In the genomic region with DNA sequence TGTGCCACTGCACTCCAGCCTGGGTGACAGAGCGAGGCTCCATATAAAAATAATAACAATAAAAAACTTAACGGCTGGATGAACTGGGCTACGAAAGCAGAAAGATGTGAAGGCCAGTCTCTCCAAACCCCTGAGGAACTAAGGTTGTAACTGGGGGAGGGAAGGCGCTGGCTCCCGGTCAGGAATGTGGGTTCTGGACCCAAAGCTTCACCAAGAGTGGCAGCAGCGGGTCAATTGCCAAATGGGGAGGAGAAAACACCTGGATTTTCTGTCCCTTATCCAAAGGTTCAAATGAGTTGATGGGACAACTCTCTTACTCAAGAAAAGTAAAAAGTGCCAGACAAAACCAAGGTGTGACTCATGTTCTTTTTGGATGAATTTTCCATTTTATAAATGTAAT, we compare ENCODE assay signal across 26 cellular contexts.
DNase-seq lines count a peak whose midpoint lies in the region; ATAC-seq and TF ChIP-seq lines count a peak whose summit lies in the region.
"Had no signal": no experiment of that assay in that cellular context is flagged by ENCODE, and none has a peak within 500 bp of the region (broad histone marks: within the 10 kb centered on the region; RNA-seq: fewer than 3 reads in every experiment).

No MANE protein-coding gene starts in this region.

- no peak overlapping the region for H3K27ac Mint-ChIP-seq in activated T-helper 17 cell treated with anti-CD3 and anti-CD28 coated beads, Interleukin-2, amount 50 U/mL, for 72 hours
- H3K27ac Mint-ChIP-seq: CD4-positive, CD25-positive, alpha-beta regulatory T cell had no signal

- H3K4me1 Mint-ChIP-seq in activated T-helper 17 cell treated with anti-CD3 and anti-CD28 coated beads, Interleukin-2, amount 50 U/mL, for 72 hours, result no peaks in the 10 kb centered on the region
- H3K4me1 Mint-ChIP-seq: CD14-positive monocyte; CD4-positive, alpha-beta memory T cell; CD4-positive, CD25-positive, alpha-beta regulatory T cell; CD8-positive, alpha-beta memory T cell had no signal

- peaks cover 99% of the 10 kb centered on the region for H3K36me3 Mint-ChIP-seq in activated T-helper 17 cell treated with anti-CD3 and anti-CD28 coated beads, Interleukin-2, amount 50 U/mL, for 72 hours (ENCODE audit: low read depth)

- ATAC-seq in gastrocnemius medialis (peak in 1 of 2 donors; percentile 20), HG03354 (IDR thresholded peaks at IDR 0.05; ENCODE audit: poor library complexity, severe bottlenecking, unreplicated experiment) (no peak)
- ATAC-seq in activated T-helper 17 cell treated with anti-CD3 and anti-CD28 coated beads, Interleukin-2, amount 50 U/mL, for 72 hours (replicated peaks), result no peak
- ATAC-seq: GM12878 had no signal

- no peaks in the 10 kb centered on the region for H3K4me1 ChIP-seq in prostate gland (replicated peaks)
- H3K4me1 ChIP-seq in gastrocnemius medialis, result peaks cover 2 to 23% of the 10 kb centered on the region in 2 donors
- H3K4me1 ChIP-seq: BE2C, BLaER1 had no signal

- 67% methylated on average over 6 of the region's 6 CpGs for WGBS in prostate gland

- TF ChIP-seq EP300 in Ishikawa (IDR thresholded peaks at IDR 0.05; ENCODE audit: borderline replicate concordance), result no peak

- H3K36me3 ChIP-seq in prostate gland, result peaks cover 0 to 4% of the 10 kb centered on the region in 2 donors
- H3K36me3 ChIP-seq in gastrocnemius medialis, result peaks cover 0 to 67% of the 10 kb centered on the region in 2 donors
- H3K36me3 ChIP-seq: BE2C had no signal

- H3K4me3 ChIP-seq in prostate gland, result no peak overlapping the region
- H3K4me3 ChIP-seq in gastrocnemius medialis, result no peak overlapping the region
- H3K4me3 ChIP-seq: BLaER1, GM12878 had no signal

- TF ChIP-seq POLR2A in prostate gland (IDR thresholded peaks at IDR 0.05) (no peak), gastrocnemius medialis (IDR thresholded peaks at IDR 0.05) (no peak)

- POLR2A ChIA-PET in RWPE1 (lab: Yijun Ruan, JAX; ENCODE audit: low non-redundant PET), result no interaction called here

- H3K9me3 ChIP-seq in prostate gland, result no peaks in the 10 kb centered on the region
- H3K9me3 ChIP-seq in gastrocnemius medialis, result no peaks in the 10 kb centered on the region
- H3K9me3 ChIP-seq: BE2C, BLaER1 had no signal

- intact Hi-C loops in prostate gland (cut with DNase I), result no loop called here
- intact Hi-C loops in gastrocnemius medialis (cut with DNase I; ENCODE audit: low total_unique reads), result loop anchor here (10.0 kb wide), 1 partner anchor 790 kb away; no protein-coding TSS in a partner anchor

- no peak for TF ChIP-seq RAD21 in Ishikawa (IDR thresholded peaks at IDR 0.05; ENCODE audit: low read depth)

- H3K4me3 Mint-ChIP-seq in activated T-helper 17 cell treated with anti-CD3 and anti-CD28 coated beads, Interleukin-2, amount 50 U/mL, for 72 hours, result no peak overlapping the region
- H3K4me3 Mint-ChIP-seq: CD14-positive monocyte; CD4-positive, alpha-beta memory T cell; CD4-positive, CD25-positive, alpha-beta regulatory T cell; CD8-positive, alpha-beta memory T cell had no signal

- DNase-seq in RWPE1 (ENCODE audit: low spot score), result no peak
- peak; percentile 52 for DNase-seq in prostate gland (ENCODE audit: low spot score)
- DNase-seq in gastrocnemius medialis, result no peak
- DNase-seq in stimulated activated naive CD4-positive, alpha-beta T cell treated with Interleukin-2 at 50 U/mL for 16 hours (lab: John Stamatoyannopoulos, UW), result no peak
- DNase-seq in dedifferentiated amniotic fluid mesenchymal stem cell (ENCODE audit: extremely low spot score), result no peak
- DNase-seq: 8988T; ACHN; BE2C; C1 segment of cervical spinal cord; CD4-positive, alpha-beta memory T cell; CD4-positive, CD25-positive, alpha-beta regulatory T cell; CD8-positive, alpha-beta memory T cell; COR-L47; DMS 273 treated with DMSO at 0.1 percent for 48 hours; DMS153; DMS53; DMS79; DND-41; EL; GDM1 had no signal

- in situ Hi-C loops in gastrocnemius medialis (cut with MboI; ENCODE audit: low sequenced_read_pairs in 4 of 4), result loop anchor here in 1 of 4 donors (25.0 kb wide), 1 partner anchor 633 kb away; no protein-coding TSS in a partner anchor

- TF ChIP-seq CTCF in RWPE1 (conservative IDR thresholded peaks at IDR 0.05; ENCODE audit: low read depth), result no peak
- no peak for TF ChIP-seq CTCF in prostate gland (IDR thresholded peaks at IDR 0.05)
- no peak for TF ChIP-seq CTCF in gastrocnemius medialis (IDR thresholded peaks at IDR 0.05 in 4 of 5, conservative IDR thresholded peaks at IDR 0.05 in 1 of 5)

- no peaks in the 10 kb centered on the region for H3K9me3 Mint-ChIP-seq in activated T-helper 17 cell treated with anti-CD3 and anti-CD28 coated beads, Interleukin-2, amount 50 U/mL, for 72 hours
- H3K9me3 Mint-ChIP-seq: CD4-positive, alpha-beta memory T cell; CD8-positive, alpha-beta memory T cell had no signal

- no peaks in the 10 kb centered on the region for H3K27me3 Mint-ChIP-seq in activated T-helper 17 cell treated with anti-CD3 and anti-CD28 coated beads, Interleukin-2, amount 50 U/mL, for 72 hours
- H3K27me3 Mint-ChIP-seq: CD4-positive, alpha-beta memory T cell; CD4-positive, CD25-positive, alpha-beta regulatory T cell; CD8-positive, alpha-beta memory T cell had no signal

- CTCF ChIA-PET in RWPE1 (lab: Yijun Ruan, JAX), result interaction anchor here (0.7 kb wide), 1 partner anchor 250 kb away, joined by 3 read pairs; no protein-coding TSS in a partner anchor

- H3K27me3 ChIP-seq in prostate gland (replicated peaks; ENCODE audit: insufficient read depth), result no peaks in the 10 kb centered on the region
- H3K27me3 ChIP-seq in gastrocnemius medialis, result no peaks in the 10 kb centered on the region
- H3K27me3 ChIP-seq: BE2C, BLaER1 had no signal

- H3K27ac ChIP-seq in RWPE1 (peak overlapping the region; percentile 55), prostate gland (peak overlapping the region in 1 of 2 donors; percentile 73), gastrocnemius medialis (peak overlapping the region; percentile 74 to 80 (median 78))
- H3K27ac ChIP-seq: BLaER1 had no signal

TF ChIP-seq in Ishikawa, 13 proteins besides CTCF, POLR2A, EP300 and RAD21:
- TF ChIP-seq TCF12 (IDR thresholded peaks at IDR 0.05; ENCODE audit: low read depth), result 0 out of 2 replicates have a peak, but pooled peaks have one; percentile 21
- no peak for TF ChIP-seq TEAD4 (IDR thresholded peaks at IDR 0.05)
